22 cellular contexts compared by ENCODE assay signal in the genomic region with DNA sequence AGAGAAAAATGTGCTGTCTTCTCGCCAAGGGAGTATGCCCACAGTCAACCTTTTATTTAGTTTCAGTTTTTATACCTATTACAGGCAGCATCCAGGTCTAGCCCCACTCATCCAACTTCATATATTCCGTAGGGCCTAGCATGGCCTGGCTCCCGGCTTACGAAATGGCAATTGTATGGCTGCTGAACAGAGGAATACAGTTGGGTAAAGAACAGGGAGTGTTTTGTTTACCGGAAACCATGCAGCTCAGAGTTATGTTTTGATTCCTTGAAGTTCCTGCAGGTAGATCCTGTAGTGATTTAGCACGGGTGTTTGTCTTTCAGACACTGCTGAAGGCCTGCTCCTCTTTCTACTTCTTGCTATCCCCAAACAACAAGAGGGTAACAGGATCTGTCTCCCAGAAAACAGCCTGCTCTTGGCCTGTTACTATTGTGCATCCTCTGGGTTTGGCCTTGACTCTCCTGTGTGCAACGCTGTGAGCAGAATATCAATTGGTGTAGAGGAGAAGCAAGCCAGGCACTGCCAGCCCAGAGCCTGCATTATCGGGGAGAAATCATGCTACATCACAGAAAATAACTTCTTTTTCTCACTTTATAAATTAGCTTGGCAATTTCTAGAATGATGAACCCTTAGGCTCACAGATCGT. TPM values are rescaled to one million over a fixed set of nuclear protein-coding genes. Genes with fewer than 3 reads are reported as not detected.
DNase-seq lines count a peak whose midpoint lies in the region; ATAC-seq and TF ChIP-seq lines count a peak whose summit lies in the region.
"Had no signal": no experiment of that assay in that cellular context is flagged by ENCODE, and none has a peak within 500 bp of the region (broad histone marks: within the 10 kb centered on the region; RNA-seq: fewer than 3 reads in every experiment).

No MANE protein-coding gene starts in this region.

- TF ChIP-seq POLR2A in sigmoid colon (IDR thresholded peaks at IDR 0.05), result no peak

- H3K4me1 Mint-ChIP-seq in stimulated activated naive CD8-positive, alpha-beta T cell treated with anti-CD3 and anti-CD28 coated beads, Interleukin-15, amount 100 ng/mL, for 72 hours, result no peaks in the 10 kb centered on the region

- no peaks in the 10 kb centered on the region for H3K36me3 ChIP-seq in sigmoid colon

- peaks cover 0 to 6% of the 10 kb centered on the region in 2 donors for H3K9me3 Mint-ChIP-seq in stimulated activated naive CD8-positive, alpha-beta T cell treated with anti-CD3 and anti-CD28 coated beads, Interleukin-15, amount 100 ng/mL, for 72 hours

- H3K27ac Mint-ChIP-seq in stimulated activated naive CD8-positive, alpha-beta T cell treated with anti-CD3 and anti-CD28 coated beads, Interleukin-15, amount 100 ng/mL, for 72 hours, result no peak overlapping the region
- H3K27ac Mint-ChIP-seq: HFFc6 had no signal

- WGBS in sigmoid colon, 2 donors, result 43 to 78% methylated on average over 9 of the region's 9 CpGs

- H3K27ac ChIP-seq in cingulate gyrus (ENCODE audit: low read depth, low read length) (peak overlapping the region; percentile 66), sigmoid colon (no peak overlapping the region)
- H3K27ac ChIP-seq: C4-2B, KMS-11 had no signal

- H3K27me3 Mint-ChIP-seq in stimulated activated naive CD8-positive, alpha-beta T cell treated with anti-CD3 and anti-CD28 coated beads, Interleukin-15, amount 100 ng/mL, for 72 hours, result no peaks in the 10 kb centered on the region

- no peaks in the 10 kb centered on the region for H3K27me3 ChIP-seq in sigmoid colon

- H3K9me3 ChIP-seq in sigmoid colon, result no peaks in the 10 kb centered on the region

- no peak overlapping the region for H3K4me3 ChIP-seq in sigmoid colon

- TF ChIP-seq EP300 in sigmoid colon (IDR thresholded peaks at IDR 0.05), result no peak

- intact Hi-C loops in sigmoid colon (cut with DNase I), result no loop called here

- DNase-seq in medulla oblongata (ENCODE audit: extremely low spot score) (peak; percentile 75), pons (ENCODE audit: low spot score) (peak; percentile 83), NCI-H128 (lab: John Stamatoyannopoulos, UW; ENCODE audit: unreplicated experiment) (no peak), HuH-7.5 (ENCODE audit: low spot score) (no peak), sigmoid colon (no peak)
- no peak for DNase-seq in stimulated activated naive CD8-positive, alpha-beta T cell treated with anti-CD3 and anti-CD28 coated beads, Interleukin-15, amount 100 ng/mL, for 72 hours
- DNase-seq: ACHN, DMS79 treated with DMSO at 0.1 percent for 48 hours, H7, HFFc6, MV-4-11, NCI-H1417, NCI-H187, NCI-H226, NCI-H524, NCI-H82, PC-3, RPMI8226, SIG-M5 had no signal

- TF ChIP-seq CTCF in sigmoid colon (IDR thresholded peaks at IDR 0.05), result no peak

- no peak for ATAC-seq in stimulated activated naive CD8-positive, alpha-beta T cell treated with anti-CD3 and anti-CD28 coated beads, Interleukin-15, amount 100 ng/mL, for 72 hours
- ATAC-seq: PC-3 had no signal

- no peak overlapping the region for H3K4me3 Mint-ChIP-seq in stimulated activated naive CD8-positive, alpha-beta T cell treated with anti-CD3 and anti-CD28 coated beads, Interleukin-15, amount 100 ng/mL, for 72 hours
- H3K4me3 Mint-ChIP-seq: HFFc6 had no signal

- H3K4me1 ChIP-seq in sigmoid colon, result peaks cover 0 to 5% (median 2%) of the 10 kb centered on the region in 4 donors

RNA-seq across cellular contexts. Expression of gene OLFM4, which starts 32.4 kb away (rescaled TPM):
- total RNA-seq in sigmoid colon, result 1 to 10 TPM in 2 of 4 donors, under 1 TPM in 1, not detected in 1; 0.16 to 1.1 (median 1.1) TPM
- 100 to 1,000 TPM in 2 of 3 donors, 10 to 100 TPM in 1; 10.2 to 780 (median 213) TPM for polyA plus RNA-seq in sigmoid colon
- total RNA-seq: H7, HFFc6, PC-3 had no signal

Comparison
In these comparisons a context has a peak if more than half of its experiments do, and no peak if none do; other contexts are left out.
1. DNase-seq: peak in medulla oblongata (single experiment) and pons (single experiment); none in NCI-H128 (single experiment), stimulated activated naive CD8-positive, alpha-beta T cell treated with anti-CD3 and anti-CD28 coated beads, Interleukin-15, amount 100 ng/mL, for 72 hours (0 of 2), HuH-7.5 (single experiment) and sigmoid colon (single experiment).